In the genomic region with DNA sequence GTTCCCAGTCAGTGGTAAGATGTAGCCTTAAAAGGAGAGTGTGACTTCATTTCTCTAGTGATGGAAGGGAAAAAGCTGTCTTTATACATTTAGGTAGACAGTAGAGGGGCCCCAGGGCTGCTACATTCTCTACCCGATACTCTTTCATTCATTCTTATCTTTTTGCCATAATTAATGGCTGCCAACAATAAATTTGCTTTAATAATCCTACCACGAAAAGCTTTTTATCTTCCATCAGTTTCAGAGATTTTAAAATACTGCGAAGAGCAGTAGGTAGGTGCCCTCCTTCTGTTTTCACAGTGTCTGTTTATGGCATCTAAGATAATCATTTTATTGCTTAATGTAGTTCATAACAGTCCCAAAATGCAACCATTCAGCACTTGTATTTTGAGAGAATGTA, we compare ENCODE assay signal across 1 cellular context.
TF ChIP-seq lines count a peak whose summit lies in the region.

No MANE protein-coding gene starts in this region.

TF ChIP-seq in H1, 55 proteins besides CTCF, POLR2A, EP300 and RAD21 (continued from another document):
- TF ChIP-seq SP1 (IDR thresholded peaks at IDR 0.05; ENCODE audit: low read depth, low read length) (no peak), ASH2L (IDR thresholded peaks at IDR 0.05; ENCODE audit: low read length) (no peak), JUN (IDR thresholded peaks at IDR 0.05; ENCODE audit: low read depth, low read length) (no peak), BACH1 (IDR thresholded peaks at IDR 0.05; ENCODE audit: low read length) (no peak), HDAC2 (IDR thresholded peaks at IDR 0.05; ENCODE audit: borderline replicate concordance in 1 of 2, low read depth in 2 of 2, low read length in 2 of 2) (no peak), CTBP2 (IDR thresholded peaks at IDR 0.05; ENCODE audit: borderline replicate concordance, insufficient read depth, insufficient read length, low read length) (no peak), TBP (IDR thresholded peaks at IDR 0.05; ENCODE audit: low read depth, low read length) (no peak), SIX5 (IDR thresholded peaks at IDR 0.05; ENCODE audit: low read depth, low read length) (no peak)
